ENCODE assay signal across 14 cellular contexts in the genomic region with DNA sequence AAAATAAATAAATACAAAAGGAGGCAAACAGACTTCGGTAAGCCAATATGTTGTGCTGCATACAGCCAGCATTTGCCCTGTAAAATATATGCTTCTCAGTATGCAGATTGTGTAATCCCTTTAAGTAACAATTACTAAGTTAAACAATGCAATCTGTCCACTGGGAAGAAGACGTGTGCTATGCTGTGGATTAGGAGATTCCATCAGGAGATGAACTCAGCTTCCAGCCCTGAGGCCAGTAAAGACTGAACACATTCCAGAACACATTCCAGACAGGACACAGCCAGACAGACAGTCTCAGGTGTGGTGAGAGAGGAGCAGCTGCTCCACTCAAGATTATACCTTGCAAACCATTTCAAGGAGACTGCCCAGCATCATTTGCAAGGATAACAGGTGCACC.
A peak's percentile ranks its signal among the peaks of the same experiment; 100 is the strongest.
DNase-seq lines count a peak whose midpoint lies in the region; ATAC-seq and TF ChIP-seq lines count a peak whose summit lies in the region.
"Had no signal": no experiment of that assay in that cellular context is flagged by ENCODE, and none has a peak within 500 bp of the region (broad histone marks: within the 10 kb centered on the region; RNA-seq: fewer than 3 reads in every experiment).

No MANE protein-coding gene starts in this region.

- H3K4me1 Mint-ChIP-seq in WTC11 = no peaks in the 10 kb centered on the region

- H3K9me3 Mint-ChIP-seq in WTC11 = no peaks in the 10 kb centered on the region

- peaks cover 6% of the 10 kb centered on the region for H3K36me3 Mint-ChIP-seq in WTC11

- H3K4me3 Mint-ChIP-seq in WTC11 = no peak overlapping the region

- TF ChIP-seq CTCF in AG04450 (IDR thresholded peaks at IDR 0.05; ENCODE audit: low read depth, low read length) (no peak), WTC11 (IDR thresholded peaks at IDR 0.05) (no peak)

- H3K4me3 ChIP-seq in AG04450 (ENCODE audit: low read depth, low read length) = no peak overlapping the region
- no peak overlapping the region for H3K4me3 ChIP-seq in effector memory CD4-positive, alpha-beta T cell (ENCODE audit: insufficient read depth, low read depth, low read length, poor library complexity, severe bottlenecking)

- peak; percentile 1 for DNase-seq in AG04450 (ENCODE audit: low read depth, low spot score)
- DNase-seq in HPDE6-E6E7 (ENCODE audit: extremely low spot score) = peak; percentile 12
- DNase-seq in WTC11 (ENCODE audit: low spot score) = no peak
- peak; percentile 96 for DNase-seq in islet precursor cell
- no peak for DNase-seq in HEK293T (ENCODE audit: extremely low spot score)
- DNase-seq in effector memory CD4-positive, alpha-beta T cell = no peak
- no peak for DNase-seq in left ventricle myocardium superior
- DNase-seq in NCI-H510A (lab: John Stamatoyannopoulos, UW) = no peak
- DNase-seq: activated CD8-positive, alpha-beta memory T cell treated with anti-CD3 and anti-CD28 coated beads for 24 hours; activated naive CD4-positive, alpha-beta T cell; caudate nucleus; DMS53; NCI-H345 had no signal

- no peaks in the 10 kb centered on the region for H3K4me1 ChIP-seq in effector memory CD4-positive, alpha-beta T cell (ENCODE audit: control insufficient read depth, insufficient read depth, low read length, poor library complexity, severe bottlenecking)

- CTCF ChIA-PET in AG04450 (lab: Charles Lee) = no interaction called here
- CTCF ChIA-PET in WTC11 (lab: Charles Lee) = no interaction called here
- CTCF ChIA-PET in HEK293T (lab: Yijun Ruan, JAX) = no interaction called here

- peak; percentile 46 for ATAC-seq in WTC11
- no peak for ATAC-seq in left ventricle myocardium superior
- ATAC-seq: Right ventricle myocardium inferior had no signal

- H3K27ac ChIP-seq in AG04450 (ENCODE audit: low read depth, low read length) = no peak overlapping the region
- no peak overlapping the region for H3K27ac ChIP-seq in effector memory CD4-positive, alpha-beta T cell (ENCODE audit: insufficient read depth, low read length, poor library complexity, severe bottlenecking)

- H3K36me3 ChIP-seq in effector memory CD4-positive, alpha-beta T cell (ENCODE audit: control insufficient read depth, insufficient read depth, low read length) = no peaks in the 10 kb centered on the region

- no peak overlapping the region for H3K27ac Mint-ChIP-seq in WTC11

- POLR2A ChIA-PET in AG04450 (lab: Yijun Ruan, JAX) (no interaction called here), WTC11 (lab: Charles Lee) (no interaction called here), HEK293T (lab: Yijun Ruan, JAX) (no interaction called here)

- no peaks in the 10 kb centered on the region for H3K27me3 Mint-ChIP-seq in WTC11 (ENCODE audit: low read depth)

- intact Hi-C loops in left ventricle myocardium superior (cut with micrococcal nuclease) = no loop called here

- no peaks in the 10 kb centered on the region for H3K27me3 ChIP-seq in AG04450 (ENCODE audit: control insufficient read depth, insufficient read depth, low read length)
- H3K27me3 ChIP-seq in effector memory CD4-positive, alpha-beta T cell (replicated peaks; ENCODE audit: control insufficient read depth, insufficient read depth, low read length, poor library complexity, severe bottlenecking) = no peaks in the 10 kb centered on the region

- H3K9me3 ChIP-seq in AG04450 (ENCODE audit: control insufficient read depth, insufficient read depth, low read length) = no peaks in the 10 kb centered on the region
- no peaks in the 10 kb centered on the region for H3K9me3 ChIP-seq in effector memory CD4-positive, alpha-beta T cell (ENCODE audit: control insufficient read depth, low read length)

TF ChIP-seq in WTC11, 78 proteins besides CTCF, POLR2A, EP300 and RAD21 (continues in another document):
- TF ChIP-seq GABPB1 (CRISPR knock-in tag; IDR thresholded peaks at IDR 0.05) (no peak), ETV6 (CRISPR knock-in tag; IDR thresholded peaks at IDR 0.05) (no peak)
- TF ChIP-seq, protein P1, sequence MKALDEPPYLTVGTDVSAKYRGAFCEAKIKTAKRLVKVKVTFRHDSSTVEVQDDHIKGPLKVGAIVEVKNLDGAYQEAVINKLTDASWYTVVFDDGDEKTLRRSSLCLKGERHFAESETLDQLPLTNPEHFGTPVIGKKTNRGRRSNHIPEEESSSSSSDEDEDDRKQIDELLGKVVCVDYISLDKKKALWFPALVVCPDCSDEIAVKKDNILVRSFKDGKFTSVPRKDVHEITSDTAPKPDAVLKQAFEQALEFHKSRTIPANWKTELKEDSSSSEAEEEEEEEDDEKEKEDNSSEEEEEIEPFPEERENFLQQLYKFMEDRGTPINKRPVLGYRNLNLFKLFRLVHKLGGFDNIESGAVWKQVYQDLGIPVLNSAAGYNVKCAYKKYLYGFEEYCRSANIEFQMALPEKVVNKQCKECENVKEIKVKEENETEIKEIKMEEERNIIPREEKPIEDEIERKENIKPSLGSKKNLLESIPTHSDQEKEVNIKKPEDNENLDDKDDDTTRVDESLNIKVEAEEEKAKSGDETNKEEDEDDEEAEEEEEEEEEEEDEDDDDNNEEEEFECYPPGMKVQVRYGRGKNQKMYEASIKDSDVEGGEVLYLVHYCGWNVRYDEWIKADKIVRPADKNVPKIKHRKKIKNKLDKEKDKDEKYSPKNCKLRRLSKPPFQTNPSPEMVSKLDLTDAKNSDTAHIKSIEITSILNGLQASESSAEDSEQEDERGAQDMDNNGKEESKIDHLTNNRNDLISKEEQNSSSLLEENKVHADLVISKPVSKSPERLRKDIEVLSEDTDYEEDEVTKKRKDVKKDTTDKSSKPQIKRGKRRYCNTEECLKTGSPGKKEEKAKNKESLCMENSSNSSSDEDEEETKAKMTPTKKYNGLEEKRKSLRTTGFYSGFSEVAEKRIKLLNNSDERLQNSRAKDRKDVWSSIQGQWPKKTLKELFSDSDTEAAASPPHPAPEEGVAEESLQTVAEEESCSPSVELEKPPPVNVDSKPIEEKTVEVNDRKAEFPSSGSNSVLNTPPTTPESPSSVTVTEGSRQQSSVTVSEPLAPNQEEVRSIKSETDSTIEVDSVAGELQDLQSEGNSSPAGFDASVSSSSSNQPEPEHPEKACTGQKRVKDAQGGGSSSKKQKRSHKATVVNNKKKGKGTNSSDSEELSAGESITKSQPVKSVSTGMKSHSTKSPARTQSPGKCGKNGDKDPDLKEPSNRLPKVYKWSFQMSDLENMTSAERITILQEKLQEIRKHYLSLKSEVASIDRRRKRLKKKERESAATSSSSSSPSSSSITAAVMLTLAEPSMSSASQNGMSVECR (CRISPR knock-in tag; IDR thresholded peaks at IDR 0.05; ENCODE audit: borderline replicate concordance) = no peak

TF ChIP-seq in HEK293T, 16 proteins besides CTCF, POLR2A, EP300 and RAD21:
- TF ChIP-seq L3MBTL2 (conservative IDR thresholded peaks at IDR 0.05) = no peak
- TF ChIP-seq SUZ12 (IDR thresholded peaks at IDR 0.05) = no peak
- no peak for TF ChIP-seq FOXM1 (IDR thresholded peaks at IDR 0.05; ENCODE audit: borderline replicate concordance)
- TF ChIP-seq FOXK2 (IDR thresholded peaks at IDR 0.05) = no peak
- no peak for TF ChIP-seq ZNF384 (IDR thresholded peaks at IDR 0.05)
- TF ChIP-seq LEF1 (IDR thresholded peaks at IDR 0.05; ENCODE audit: borderline replicate concordance) = no peak
- TF ChIP-seq, protein P2, sequence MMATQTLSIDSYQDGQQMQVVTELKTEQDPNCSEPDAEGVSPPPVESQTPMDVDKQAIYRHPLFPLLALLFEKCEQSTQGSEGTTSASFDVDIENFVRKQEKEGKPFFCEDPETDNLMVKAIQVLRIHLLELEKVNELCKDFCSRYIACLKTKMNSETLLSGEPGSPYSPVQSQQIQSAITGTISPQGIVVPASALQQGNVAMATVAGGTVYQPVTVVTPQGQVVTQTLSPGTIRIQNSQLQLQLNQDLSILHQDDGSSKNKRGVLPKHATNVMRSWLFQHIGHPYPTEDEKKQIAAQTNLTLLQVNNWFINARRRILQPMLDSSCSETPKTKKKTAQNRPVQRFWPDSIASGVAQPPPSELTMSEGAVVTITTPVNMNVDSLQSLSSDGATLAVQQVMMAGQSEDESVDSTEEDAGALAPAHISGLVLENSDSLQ (IDR thresholded peaks at IDR 0.05) = no peak
- TF ChIP-seq TARDBP (IDR thresholded peaks at IDR 0.05) = no peak
- no peak for TF ChIP-seq FOXA1 (IDR thresholded peaks at IDR 0.05)
- no peak for TF ChIP-seq BHLHE40 (IDR thresholded peaks at IDR 0.05; ENCODE audit: borderline replicate concordance)
- no peak for TF ChIP-seq HDGF (IDR thresholded peaks at IDR 0.05; ENCODE audit: borderline replicate concordance)
- TF ChIP-seq ELF4 (IDR thresholded peaks at IDR 0.05) = no peak
- no peak for TF ChIP-seq NFRKB (IDR thresholded peaks at IDR 0.05)
- TF ChIP-seq SP1 (IDR thresholded peaks at IDR 0.05) = no peak
- TF ChIP-seq ARNT (IDR thresholded peaks at IDR 0.05) = no peak
- TF ChIP-seq CTBP1 (IDR thresholded peaks at IDR 0.05; ENCODE audit: borderline replicate concordance) = no peak

Comparison
In these comparisons a context has a peak if more than half of its experiments do, and no peak if none do; other contexts are left out.
1. DNase-seq: peak in AG04450 (single experiment), HPDE6-E6E7 (single experiment) and islet precursor cell (single experiment); none in WTC11 (single experiment), HEK293T (single experiment), effector memory CD4-positive, alpha-beta T cell (0 of 3), left ventricle myocardium superior (single experiment) and NCI-H510A (single experiment).